18 cellular contexts compared by ENCODE assay signal in the genomic region with DNA sequence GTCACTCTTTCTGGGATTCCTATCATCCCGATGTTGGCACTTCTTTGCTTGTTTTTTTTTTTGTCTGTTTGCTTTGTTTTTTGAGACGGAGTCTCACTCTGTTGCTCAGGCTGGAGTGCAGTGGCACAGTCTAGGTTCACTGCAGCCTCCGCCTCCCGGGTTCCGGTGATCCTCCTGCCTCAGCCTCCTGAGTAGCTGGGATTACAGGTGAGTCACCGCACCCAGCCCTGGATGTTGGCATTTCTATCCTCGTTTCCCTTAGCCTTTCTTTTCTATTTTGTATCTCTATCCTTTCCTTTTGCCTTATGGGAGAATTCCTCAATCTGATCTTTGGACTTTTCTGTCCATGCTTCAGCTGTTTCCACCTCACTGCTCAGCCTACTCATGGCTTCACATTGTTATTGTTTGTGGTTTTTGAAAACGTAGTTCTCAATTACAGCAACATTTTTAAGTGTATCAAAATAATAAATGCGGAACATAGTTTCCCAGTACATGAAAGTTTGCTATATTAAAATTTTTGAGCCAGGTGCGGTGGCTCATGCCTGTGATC.
DNase-seq lines count a peak whose midpoint lies in the region; ATAC-seq and TF ChIP-seq lines count a peak whose summit lies in the region.
"Had no signal": no experiment of that assay in that cellular context is flagged by ENCODE, and none has a peak within 500 bp of the region (broad histone marks: within the 10 kb centered on the region; RNA-seq: fewer than 3 reads in every experiment).

No MANE protein-coding gene starts in this region.

- H3K4me1 Mint-ChIP-seq in dendritic cell treated with granulocyte-macrophage colony-stimulating factor and Interleukin-4, amounts not matched to agents 40 ng/mL and 50 ng/mL, for 4 days (ENCODE audit: low read depth): peaks cover 64% of the 10 kb centered on the region
- H3K4me1 Mint-ChIP-seq in activated T-cell treated with anti-CD3 and anti-CD28 coated beads, Interleukin-2, amount 50 U/mL, for 4 hours (ENCODE audit: low read depth): no peaks in the 10 kb centered on the region
- H3K4me1 Mint-ChIP-seq: B cell; CD4-positive, CD25-positive, alpha-beta regulatory T cell had no signal

- no peaks in the 10 kb centered on the region for H3K36me3 Mint-ChIP-seq in dendritic cell treated with granulocyte-macrophage colony-stimulating factor and Interleukin-4, amounts not matched to agents 40 ng/mL and 50 ng/mL, for 4 days (ENCODE audit: low read depth)
- H3K36me3 Mint-ChIP-seq in activated T-cell treated with anti-CD3 and anti-CD28 coated beads, Interleukin-2, amount 50 U/mL, for 4 hours (ENCODE audit: insufficient read depth): no peaks in the 10 kb centered on the region
- H3K36me3 Mint-ChIP-seq: CD4-positive, CD25-positive, alpha-beta regulatory T cell had no signal

- intact Hi-C loops in dendritic cell treated with granulocyte-macrophage colony-stimulating factor and Interleukin-4, amounts not matched to agents 40 ng/mL and 50 ng/mL, for 4 days (cut with micrococcal nuclease): no loop called here

- no peak for ATAC-seq in foreskin keratinocyte
- ATAC-seq in HG03442 (IDR thresholded peaks at IDR 0.05; ENCODE audit: unreplicated experiment): no peak
- ATAC-seq in activated T-cell treated with anti-CD3 and anti-CD28 coated beads, Interleukin-2, amount 50 U/mL, for 4 hours: no peak
- ATAC-seq: PC-3 had no signal

- peak overlapping the region; percentile 19 for H3K27ac Mint-ChIP-seq in dendritic cell treated with granulocyte-macrophage colony-stimulating factor and Interleukin-4, amounts not matched to agents 40 ng/mL and 50 ng/mL, for 4 days
- H3K27ac Mint-ChIP-seq: B cell; CD4-positive, CD25-positive, alpha-beta regulatory T cell; H9 had no signal

- peaks cover 10% of the 10 kb centered on the region for H3K4me1 ChIP-seq in foreskin keratinocyte
- H3K4me1 ChIP-seq: Caco-2, SJSA1 had no signal

- no peak for TF ChIP-seq CTCF in foreskin keratinocyte (conservative IDR thresholded peaks at IDR 0.05)

- no peak overlapping the region for H3K27ac ChIP-seq in foreskin keratinocyte
- H3K27ac ChIP-seq: SJSA1 had no signal

- no peak overlapping the region for H3K4me3 Mint-ChIP-seq in dendritic cell treated with granulocyte-macrophage colony-stimulating factor and Interleukin-4, amounts not matched to agents 40 ng/mL and 50 ng/mL, for 4 days
- H3K4me3 Mint-ChIP-seq in activated T-cell treated with anti-CD3 and anti-CD28 coated beads, Interleukin-2, amount 50 U/mL, for 4 hours: no peak overlapping the region
- H3K4me3 Mint-ChIP-seq: B cell; CD4-positive, CD25-positive, alpha-beta regulatory T cell; H9 had no signal

- H3K9me3 Mint-ChIP-seq in dendritic cell treated with granulocyte-macrophage colony-stimulating factor and Interleukin-4, amounts not matched to agents 40 ng/mL and 50 ng/mL, for 4 days: no peaks in the 10 kb centered on the region
- H3K9me3 Mint-ChIP-seq in activated T-cell treated with anti-CD3 and anti-CD28 coated beads, Interleukin-2, amount 50 U/mL, for 4 hours: no peaks in the 10 kb centered on the region
- H3K9me3 Mint-ChIP-seq: H9 had no signal

- peak; percentile 11 for DNase-seq in LHCN-M2 (ENCODE audit: low read depth)
- DNase-seq in kidney tubule cell (ENCODE audit: low spot score): peak; percentile 78
- no peak for DNase-seq in NCI-H2107 (lab: John Stamatoyannopoulos, UW)
- no peak for DNase-seq in foreskin keratinocyte
- DNase-seq in activated T-cell treated with anti-CD3 and anti-CD28 coated beads, Interleukin-2, amount 50 U/mL, for 4 hours: no peak
- DNase-seq: Caco-2; CD4-positive, CD25-positive, alpha-beta regulatory T cell; DMS53; H9; NCI-H1436; NCI-H2029 treated with DMSO at 0.1 percent for 48 hours; NCI-H510A treated with DMSO at 0.1 percent for 48 hours; NCI-H82; PC-3 had no signal

- H3K27me3 ChIP-seq in foreskin keratinocyte: no peaks in the 10 kb centered on the region
- H3K27me3 ChIP-seq: SJSA1 had no signal

- no peaks in the 10 kb centered on the region for H3K27me3 Mint-ChIP-seq in dendritic cell treated with granulocyte-macrophage colony-stimulating factor and Interleukin-4, amounts not matched to agents 40 ng/mL and 50 ng/mL, for 4 days
- H3K27me3 Mint-ChIP-seq in activated T-cell treated with anti-CD3 and anti-CD28 coated beads, Interleukin-2, amount 50 U/mL, for 4 hours (ENCODE audit: low read depth): peaks cover 4% of the 10 kb centered on the region
- H3K27me3 Mint-ChIP-seq: CD4-positive, CD25-positive, alpha-beta regulatory T cell had no signal

Comparison
In these comparisons a context has a peak if more than half of its experiments do, and no peak if none do; other contexts are left out.
1. DNase-seq: peak in LHCN-M2 (single experiment) and kidney tubule cell (single experiment); none in NCI-H2107 (single experiment), foreskin keratinocyte (0 of 2) and activated T-cell treated with anti-CD3 and anti-CD28 coated beads, Interleukin-2, amount 50 U/mL, for 4 hours (single experiment).